Comparison of ENCODE assay signal across 1 cellular context in the genomic region with DNA sequence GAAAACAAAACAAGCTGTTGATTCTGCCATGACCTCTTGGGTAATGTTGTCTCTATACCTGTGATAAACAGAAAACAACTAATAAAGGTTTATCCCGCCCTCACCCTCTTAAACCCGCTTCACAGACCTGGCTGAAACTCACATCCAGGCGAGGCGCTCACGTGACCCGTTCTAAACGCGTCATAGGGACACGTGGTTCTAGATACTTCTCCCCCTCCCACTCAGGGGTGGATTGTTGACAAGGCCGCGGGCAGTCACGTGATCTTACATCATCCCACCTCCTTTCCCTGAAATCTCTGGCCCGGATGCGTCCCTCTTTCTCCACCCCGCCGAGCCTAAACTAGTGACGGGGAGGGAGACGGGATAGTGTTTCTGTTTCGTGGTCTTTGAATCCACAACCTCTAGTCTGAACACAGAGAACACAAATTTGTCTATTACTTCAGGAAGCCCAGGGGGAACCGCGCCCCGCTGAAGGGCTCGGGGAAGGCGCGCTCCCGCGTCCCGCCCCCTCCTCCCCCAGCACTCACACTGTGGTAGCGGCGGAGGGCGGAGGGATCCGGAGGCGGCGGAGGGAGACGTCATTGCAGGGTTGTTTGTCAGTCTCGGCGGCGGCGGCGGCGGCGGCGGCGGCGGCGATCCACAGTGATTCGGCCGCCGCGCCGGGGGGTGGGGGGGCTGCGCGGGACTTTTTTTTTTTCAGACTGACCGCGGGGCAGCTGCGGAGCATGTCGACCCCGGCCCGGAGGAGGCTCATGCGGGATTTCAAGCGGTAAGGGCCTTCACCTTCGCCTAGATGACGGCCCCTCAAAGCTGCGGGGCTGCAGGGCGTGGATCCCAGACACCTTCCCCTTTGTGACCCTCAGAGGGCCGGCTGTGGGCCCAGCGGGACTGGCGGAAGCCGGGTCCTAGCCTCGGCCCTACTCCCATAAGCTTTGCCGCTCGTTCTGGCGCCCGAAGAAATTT.
TF ChIP-seq lines count a peak whose summit lies in the region.

A gene (plus strand): TSS at position 699 of the 963 bp plus-strand sequence. CDS start 27 bp downstream, at position 726.

TF ChIP-seq in WTC11, 78 proteins besides CTCF, POLR2A, EP300 and RAD21 (continued from another document):
- TF ChIP-seq, protein P1, sequence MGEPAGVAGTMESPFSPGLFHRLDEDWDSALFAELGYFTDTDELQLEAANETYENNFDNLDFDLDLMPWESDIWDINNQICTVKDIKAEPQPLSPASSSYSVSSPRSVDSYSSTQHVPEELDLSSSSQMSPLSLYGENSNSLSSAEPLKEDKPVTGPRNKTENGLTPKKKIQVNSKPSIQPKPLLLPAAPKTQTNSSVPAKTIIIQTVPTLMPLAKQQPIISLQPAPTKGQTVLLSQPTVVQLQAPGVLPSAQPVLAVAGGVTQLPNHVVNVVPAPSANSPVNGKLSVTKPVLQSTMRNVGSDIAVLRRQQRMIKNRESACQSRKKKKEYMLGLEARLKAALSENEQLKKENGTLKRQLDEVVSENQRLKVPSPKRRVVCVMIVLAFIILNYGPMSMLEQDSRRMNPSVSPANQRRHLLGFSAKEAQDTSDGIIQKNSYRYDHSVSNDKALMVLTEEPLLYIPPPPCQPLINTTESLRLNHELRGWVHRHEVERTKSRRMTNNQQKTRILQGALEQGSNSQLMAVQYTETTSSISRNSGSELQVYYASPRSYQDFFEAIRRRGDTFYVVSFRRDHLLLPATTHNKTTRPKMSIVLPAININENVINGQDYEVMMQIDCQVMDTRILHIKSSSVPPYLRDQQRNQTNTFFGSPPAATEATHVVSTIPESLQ (CRISPR knock-in tag; IDR thresholded peaks at IDR 0.05), result no peak
- TF ChIP-seq, protein P2, sequence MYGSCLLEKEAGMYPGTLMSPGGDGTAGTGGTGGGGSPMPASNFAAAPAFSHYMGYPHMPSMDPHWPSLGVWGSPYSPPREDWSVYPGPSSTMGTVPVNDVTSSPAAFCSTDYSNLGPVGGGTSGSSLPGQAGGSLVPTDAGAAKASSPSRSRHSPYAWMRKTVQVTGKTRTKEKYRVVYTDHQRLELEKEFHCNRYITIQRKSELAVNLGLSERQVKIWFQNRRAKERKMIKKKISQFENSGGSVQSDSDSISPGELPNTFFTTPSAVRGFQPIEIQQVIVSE (CRISPR knock-in tag; IDR thresholded peaks at IDR 0.05; ENCODE audit: borderline replicate concordance), result no peak
- TF ChIP-seq, protein P3, sequence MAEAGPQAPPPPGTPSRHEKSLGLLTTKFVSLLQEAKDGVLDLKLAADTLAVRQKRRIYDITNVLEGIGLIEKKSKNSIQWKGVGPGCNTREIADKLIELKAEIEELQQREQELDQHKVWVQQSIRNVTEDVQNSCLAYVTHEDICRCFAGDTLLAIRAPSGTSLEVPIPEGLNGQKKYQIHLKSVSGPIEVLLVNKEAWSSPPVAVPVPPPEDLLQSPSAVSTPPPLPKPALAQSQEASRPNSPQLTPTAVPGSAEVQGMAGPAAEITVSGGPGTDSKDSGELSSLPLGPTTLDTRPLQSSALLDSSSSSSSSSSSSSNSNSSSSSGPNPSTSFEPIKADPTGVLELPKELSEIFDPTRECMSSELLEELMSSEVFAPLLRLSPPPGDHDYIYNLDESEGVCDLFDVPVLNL (CRISPR knock-in tag; IDR thresholded peaks at IDR 0.05; ENCODE audit: borderline replicate concordance, low read depth), result no peak
- TF ChIP-seq MXD4 (CRISPR knock-in tag; IDR thresholded peaks at IDR 0.05; ENCODE audit: borderline replicate concordance), result no peak
